In the genomic region with DNA sequence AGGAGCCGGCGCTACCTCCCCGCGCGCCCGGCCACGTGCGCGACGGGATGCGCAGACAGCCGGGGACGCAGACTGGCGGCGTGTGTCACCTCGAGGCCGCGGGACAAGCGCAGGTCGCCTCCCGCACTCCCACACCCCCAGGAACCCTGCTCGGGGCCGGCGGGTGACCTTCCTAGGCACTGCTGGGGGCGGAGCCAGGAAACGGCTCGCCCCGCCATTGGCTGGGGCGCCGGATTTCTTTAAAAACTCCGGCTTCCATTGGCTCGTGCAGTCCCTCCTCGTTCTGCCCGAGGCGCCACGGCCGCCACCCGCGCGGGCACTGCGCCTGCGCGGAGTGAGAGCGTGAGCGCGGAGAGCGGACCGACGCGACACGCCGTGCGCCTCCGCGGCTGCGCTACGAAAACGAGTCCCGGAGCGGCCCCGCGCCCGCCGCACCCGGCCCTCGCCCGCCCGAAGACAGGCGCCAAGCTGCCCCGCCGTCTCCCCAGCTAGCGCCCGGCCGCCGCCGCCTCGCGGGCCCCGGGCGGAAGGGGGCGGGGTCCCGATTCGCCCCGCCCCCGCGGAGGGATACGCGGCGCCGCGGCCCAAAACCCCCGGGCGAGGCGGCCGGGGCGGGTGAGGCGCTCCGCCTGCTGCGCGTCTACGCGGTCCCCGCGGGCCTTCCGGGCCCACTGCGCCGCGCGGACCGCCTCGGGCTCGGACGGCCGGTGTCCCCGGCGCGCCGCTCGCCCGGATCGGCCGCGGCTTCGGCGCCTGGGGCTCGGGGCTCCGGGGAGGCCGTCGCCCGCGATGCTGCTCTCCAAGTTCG, we compare ENCODE assay signal across 1 cellular context.
TF ChIP-seq lines count a peak whose summit lies in the region.

Gene PIM3, plus strand, starts transcription at position 614 of the 808 bp plus-strand sequence. Its CDS starts 176 bp downstream, at position 790.

TF ChIP-seq in HepG2, 621 proteins besides CTCF, POLR2A, EP300 and RAD21 (continued from another document and continues in another):
- TF ChIP-seq, protein P1, sequence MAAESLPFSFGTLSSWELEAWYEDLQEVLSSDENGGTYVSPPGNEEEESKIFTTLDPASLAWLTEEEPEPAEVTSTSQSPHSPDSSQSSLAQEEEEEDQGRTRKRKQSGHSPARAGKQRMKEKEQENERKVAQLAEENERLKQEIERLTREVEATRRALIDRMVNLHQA (CRISPR knock-in tag; IDR thresholded peaks at IDR 0.05) = no peak
- TF ChIP-seq KDM1A (CRISPR knock-in tag; IDR thresholded peaks at IDR 0.05) = no peak
- peak; percentile 61; the same call in 1 of the 2 replicates for TF ChIP-seq BORCS8-MEF2B (CRISPR knock-in tag; IDR thresholded peaks at IDR 0.05)
- TF ChIP-seq HOXD1 (CRISPR knock-in tag; IDR thresholded peaks at IDR 0.05) = peak; percentile 73; the same call in 1 of the 2 replicates
- peak; percentile 85; the same call in 1 of the 2 replicates for TF ChIP-seq BRD4 (CRISPR knock-in tag; IDR thresholded peaks at IDR 0.05)
- TF ChIP-seq MIXL1 (CRISPR knock-in tag; IDR thresholded peaks at IDR 0.05) = 0 out of 2 replicates have a peak, but pooled peaks have one; percentile 23
- no peak for TF ChIP-seq ZEB1 (IDR thresholded peaks at IDR 0.05; ENCODE audit: insufficient replicate concordance, low read depth)
- no peak for TF ChIP-seq NBN (conservative IDR thresholded peaks at IDR 0.05)
- 0 out of 2 replicates have a peak, but pooled peaks have one; percentile 75 for TF ChIP-seq ZNF703 (CRISPR knock-in tag; IDR thresholded peaks at IDR 0.05; ENCODE audit: borderline replicate concordance)
- TF ChIP-seq KDM5B (CRISPR knock-in tag; IDR thresholded peaks at IDR 0.05; ENCODE audit: borderline replicate concordance) = peak; percentile 96
- no peak for TF ChIP-seq KMT2B (CRISPR knock-in tag; IDR thresholded peaks at IDR 0.05)
- TF ChIP-seq, protein P2, sequence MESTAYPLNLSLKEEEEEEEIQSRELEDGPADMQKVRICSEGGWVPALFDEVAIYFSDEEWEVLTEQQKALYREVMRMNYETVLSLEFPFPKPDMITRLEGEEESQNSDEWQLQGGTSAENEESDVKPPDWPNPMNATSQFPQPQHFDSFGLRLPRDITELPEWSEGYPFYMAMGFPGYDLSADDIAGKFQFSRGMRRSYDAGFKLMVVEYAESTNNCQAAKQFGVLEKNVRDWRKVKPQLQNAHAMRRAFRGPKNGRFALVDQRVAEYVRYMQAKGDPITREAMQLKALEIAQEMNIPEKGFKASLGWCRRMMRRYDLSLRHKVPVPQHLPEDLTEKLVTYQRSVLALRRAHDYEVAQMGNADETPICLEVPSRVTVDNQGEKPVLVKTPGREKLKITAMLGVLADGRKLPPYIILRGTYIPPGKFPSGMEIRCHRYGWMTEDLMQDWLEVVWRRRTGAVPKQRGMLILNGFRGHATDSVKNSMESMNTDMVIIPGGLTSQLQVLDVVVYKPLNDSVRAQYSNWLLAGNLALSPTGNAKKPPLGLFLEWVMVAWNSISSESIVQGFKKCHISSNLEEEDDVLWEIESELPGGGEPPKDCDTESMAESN (CRISPR knock-in tag; conservative IDR thresholded peaks at IDR 0.05) = no peak
- TF ChIP-seq RXRB (CRISPR knock-in tag; IDR thresholded peaks at IDR 0.05; ENCODE audit: borderline replicate concordance) = peak; percentile 70; the same call in 1 of the 2 replicates
- peak; percentile 69; the same call in 1 of the 2 replicates for TF ChIP-seq NKX3-1 (CRISPR knock-in tag; IDR thresholded peaks at IDR 0.05)
- TF ChIP-seq ZNF382 (CRISPR knock-in tag; IDR thresholded peaks at IDR 0.05; ENCODE audit: borderline replicate concordance) = no peak
- 0 out of 2 replicates have a peak, but pooled peaks have one; percentile 77 for TF ChIP-seq ZFP41 (CRISPR knock-in tag; IDR thresholded peaks at IDR 0.05; ENCODE audit: borderline replicate concordance)
- no peak for TF ChIP-seq PTBP1 (IDR thresholded peaks at IDR 0.05; ENCODE audit: low read depth, low read length, poor library complexity, severe bottlenecking)
- peak; percentile 68; the same call in 1 of the 2 replicates for TF ChIP-seq ZFY (CRISPR knock-in tag; IDR thresholded peaks at IDR 0.05)
- TF ChIP-seq MEIS2 (CRISPR knock-in tag; IDR thresholded peaks at IDR 0.05) = peak; percentile 19; the same call in 1 of the 2 replicates
- no peak for TF ChIP-seq ZNF572 (CRISPR knock-in tag; IDR thresholded peaks at IDR 0.05)
- TF ChIP-seq MIER3 (CRISPR knock-in tag; IDR thresholded peaks at IDR 0.05; ENCODE audit: borderline replicate concordance) = peak; percentile 85; the same call in 1 of the 2 replicates
- TF ChIP-seq SNAPC2 (CRISPR knock-in tag; IDR thresholded peaks at IDR 0.05) = 0 out of 2 replicates have a peak, but pooled peaks have one; percentile 21
- peak; percentile 67 for TF ChIP-seq ELF1 (CRISPR knock-in tag; IDR thresholded peaks at IDR 0.05)
- TF ChIP-seq CHCHD3 (CRISPR knock-in tag; IDR thresholded peaks at IDR 0.05) = peak; percentile 35; the same call in 1 of the 2 replicates
- TF ChIP-seq ZNF3 (CRISPR knock-in tag; IDR thresholded peaks at IDR 0.05) = no peak
- TF ChIP-seq ETV5 (CRISPR knock-in tag; IDR thresholded peaks at IDR 0.05; ENCODE audit: borderline replicate concordance) = peak; percentile 84
- no peak for TF ChIP-seq CREBL2 (CRISPR knock-in tag; IDR thresholded peaks at IDR 0.05; ENCODE audit: borderline replicate concordance)
- TF ChIP-seq ATAD3A (CRISPR knock-in tag; IDR thresholded peaks at IDR 0.05) = no peak
- TF ChIP-seq ZNF543 (CRISPR knock-in tag; IDR thresholded peaks at IDR 0.05) = 0 out of 2 replicates have a peak, but pooled peaks have one; percentile 76
- TF ChIP-seq CREB1 (IDR thresholded peaks at IDR 0.05) = peak; percentile 77; the same call in 1 of the 2 replicates
- no peak for TF ChIP-seq CREB1 (CRISPR knock-in tag; IDR thresholded peaks at IDR 0.05)
- peak; percentile 75; the same call in 1 of the 2 replicates for TF ChIP-seq ZNF160 (CRISPR knock-in tag; IDR thresholded peaks at IDR 0.05)
- no peak for TF ChIP-seq TBP (CRISPR knock-in tag; IDR thresholded peaks at IDR 0.05)
- TF ChIP-seq ZNF570 (CRISPR knock-in tag; IDR thresholded peaks at IDR 0.05; ENCODE audit: borderline replicate concordance) = peak; percentile 4; the same call in 1 of the 2 replicates
- peak; percentile 89; the same call in 1 of the 2 replicates for TF ChIP-seq MXD4 (CRISPR knock-in tag; IDR thresholded peaks at IDR 0.05)
- TF ChIP-seq ERF (CRISPR knock-in tag; IDR thresholded peaks at IDR 0.05) = peak; percentile 42; the same call in 1 of the 2 replicates
- TF ChIP-seq, protein P3, sequence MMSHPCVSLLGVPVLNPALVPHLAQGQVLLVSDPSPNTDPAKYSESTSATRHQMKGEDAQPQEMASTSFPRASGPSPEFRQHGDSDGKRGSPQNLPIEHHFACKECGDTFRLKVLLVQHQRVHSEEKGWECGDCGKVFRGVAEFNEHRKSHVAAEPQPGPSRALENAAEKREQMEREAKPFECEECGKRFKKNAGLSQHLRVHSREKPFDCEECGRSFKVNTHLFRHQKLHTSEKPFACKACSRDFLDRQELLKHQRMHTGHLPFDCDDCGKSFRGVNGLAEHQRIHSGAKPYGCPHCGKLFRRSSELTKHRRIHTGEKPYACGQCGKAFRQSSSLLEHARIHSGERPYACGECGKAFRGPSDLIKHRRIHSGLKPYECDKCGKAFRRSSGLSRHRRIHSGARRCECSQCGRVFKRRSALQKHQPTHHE (CRISPR knock-in tag; IDR thresholded peaks at IDR 0.05; ENCODE audit: borderline replicate concordance) = 0 out of 2 replicates have a peak, but pooled peaks have one; percentile 73
- no peak for TF ChIP-seq EHMT2 (IDR thresholded peaks at IDR 0.05; ENCODE audit: borderline replicate concordance, low read depth, low read length)
- peak; percentile 60; the same call in 1 of the 2 replicates for TF ChIP-seq MTF1 (CRISPR knock-in tag; IDR thresholded peaks at IDR 0.05)
- no peak; the same call in 1 of the 2 replicates for TF ChIP-seq HMG20A (CRISPR knock-in tag; IDR thresholded peaks at IDR 0.05; ENCODE audit: borderline replicate concordance)
- no peak for TF ChIP-seq DMTF1 (CRISPR knock-in tag; IDR thresholded peaks at IDR 0.05)
- TF ChIP-seq ATF4 (CRISPR knock-in tag; IDR thresholded peaks at IDR 0.05) = 0 out of 4 replicates have a peak, but pooled peaks of 1 of the 2 experiments have one; percentile 13
- TF ChIP-seq ZFP62 (CRISPR knock-in tag; IDR thresholded peaks at IDR 0.05) = no peak
- TF ChIP-seq FOSL2 (CRISPR knock-in tag; IDR thresholded peaks at IDR 0.05) = peak; percentile 43; the same call in 1 of the 2 replicates
- no peak for TF ChIP-seq ZNF780A (CRISPR knock-in tag; IDR thresholded peaks at IDR 0.05)
- TF ChIP-seq, protein P4, sequence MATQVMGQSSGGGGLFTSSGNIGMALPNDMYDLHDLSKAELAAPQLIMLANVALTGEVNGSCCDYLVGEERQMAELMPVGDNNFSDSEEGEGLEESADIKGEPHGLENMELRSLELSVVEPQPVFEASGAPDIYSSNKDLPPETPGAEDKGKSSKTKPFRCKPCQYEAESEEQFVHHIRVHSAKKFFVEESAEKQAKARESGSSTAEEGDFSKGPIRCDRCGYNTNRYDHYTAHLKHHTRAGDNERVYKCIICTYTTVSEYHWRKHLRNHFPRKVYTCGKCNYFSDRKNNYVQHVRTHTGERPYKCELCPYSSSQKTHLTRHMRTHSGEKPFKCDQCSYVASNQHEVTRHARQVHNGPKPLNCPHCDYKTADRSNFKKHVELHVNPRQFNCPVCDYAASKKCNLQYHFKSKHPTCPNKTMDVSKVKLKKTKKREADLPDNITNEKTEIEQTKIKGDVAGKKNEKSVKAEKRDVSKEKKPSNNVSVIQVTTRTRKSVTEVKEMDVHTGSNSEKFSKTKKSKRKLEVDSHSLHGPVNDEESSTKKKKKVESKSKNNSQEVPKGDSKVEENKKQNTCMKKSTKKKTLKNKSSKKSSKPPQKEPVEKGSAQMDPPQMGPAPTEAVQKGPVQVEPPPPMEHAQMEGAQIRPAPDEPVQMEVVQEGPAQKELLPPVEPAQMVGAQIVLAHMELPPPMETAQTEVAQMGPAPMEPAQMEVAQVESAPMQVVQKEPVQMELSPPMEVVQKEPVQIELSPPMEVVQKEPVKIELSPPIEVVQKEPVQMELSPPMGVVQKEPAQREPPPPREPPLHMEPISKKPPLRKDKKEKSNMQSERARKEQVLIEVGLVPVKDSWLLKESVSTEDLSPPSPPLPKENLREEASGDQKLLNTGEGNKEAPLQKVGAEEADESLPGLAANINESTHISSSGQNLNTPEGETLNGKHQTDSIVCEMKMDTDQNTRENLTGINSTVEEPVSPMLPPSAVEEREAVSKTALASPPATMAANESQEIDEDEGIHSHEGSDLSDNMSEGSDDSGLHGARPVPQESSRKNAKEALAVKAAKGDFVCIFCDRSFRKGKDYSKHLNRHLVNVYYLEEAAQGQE (IDR thresholded peaks at IDR 0.05; ENCODE audit: borderline replicate concordance in 1 of 2, low read depth in 1 of 2, low read length in 2 of 2) = 0 out of 4 replicates have a peak, but pooled peaks of 1 of the 2 experiments have one; percentile 30
- TF ChIP-seq FOXK1 (CRISPR knock-in tag; IDR thresholded peaks at IDR 0.05; ENCODE audit: borderline replicate concordance, low read depth) = peak; percentile 54; the same call in 1 of the 2 replicates
- TF ChIP-seq, protein P5, sequence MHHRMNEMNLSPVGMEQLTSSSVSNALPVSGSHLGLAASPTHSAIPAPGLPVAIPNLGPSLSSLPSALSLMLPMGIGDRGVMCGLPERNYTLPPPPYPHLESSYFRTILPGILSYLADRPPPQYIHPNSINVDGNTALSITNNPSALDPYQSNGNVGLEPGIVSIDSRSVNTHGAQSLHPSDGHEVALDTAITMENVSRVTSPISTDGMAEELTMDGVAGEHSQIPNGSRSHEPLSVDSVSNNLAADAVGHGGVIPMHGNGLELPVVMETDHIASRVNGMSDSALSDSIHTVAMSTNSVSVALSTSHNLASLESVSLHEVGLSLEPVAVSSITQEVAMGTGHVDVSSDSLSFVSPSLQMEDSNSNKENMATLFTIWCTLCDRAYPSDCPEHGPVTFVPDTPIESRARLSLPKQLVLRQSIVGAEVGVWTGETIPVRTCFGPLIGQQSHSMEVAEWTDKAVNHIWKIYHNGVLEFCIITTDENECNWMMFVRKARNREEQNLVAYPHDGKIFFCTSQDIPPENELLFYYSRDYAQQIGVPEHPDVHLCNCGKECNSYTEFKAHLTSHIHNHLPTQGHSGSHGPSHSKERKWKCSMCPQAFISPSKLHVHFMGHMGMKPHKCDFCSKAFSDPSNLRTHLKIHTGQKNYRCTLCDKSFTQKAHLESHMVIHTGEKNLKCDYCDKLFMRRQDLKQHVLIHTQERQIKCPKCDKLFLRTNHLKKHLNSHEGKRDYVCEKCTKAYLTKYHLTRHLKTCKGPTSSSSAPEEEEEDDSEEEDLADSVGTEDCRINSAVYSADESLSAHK (CRISPR knock-in tag; IDR thresholded peaks at IDR 0.05; ENCODE audit: borderline replicate concordance) = no peak
